In the genomic region with DNA sequence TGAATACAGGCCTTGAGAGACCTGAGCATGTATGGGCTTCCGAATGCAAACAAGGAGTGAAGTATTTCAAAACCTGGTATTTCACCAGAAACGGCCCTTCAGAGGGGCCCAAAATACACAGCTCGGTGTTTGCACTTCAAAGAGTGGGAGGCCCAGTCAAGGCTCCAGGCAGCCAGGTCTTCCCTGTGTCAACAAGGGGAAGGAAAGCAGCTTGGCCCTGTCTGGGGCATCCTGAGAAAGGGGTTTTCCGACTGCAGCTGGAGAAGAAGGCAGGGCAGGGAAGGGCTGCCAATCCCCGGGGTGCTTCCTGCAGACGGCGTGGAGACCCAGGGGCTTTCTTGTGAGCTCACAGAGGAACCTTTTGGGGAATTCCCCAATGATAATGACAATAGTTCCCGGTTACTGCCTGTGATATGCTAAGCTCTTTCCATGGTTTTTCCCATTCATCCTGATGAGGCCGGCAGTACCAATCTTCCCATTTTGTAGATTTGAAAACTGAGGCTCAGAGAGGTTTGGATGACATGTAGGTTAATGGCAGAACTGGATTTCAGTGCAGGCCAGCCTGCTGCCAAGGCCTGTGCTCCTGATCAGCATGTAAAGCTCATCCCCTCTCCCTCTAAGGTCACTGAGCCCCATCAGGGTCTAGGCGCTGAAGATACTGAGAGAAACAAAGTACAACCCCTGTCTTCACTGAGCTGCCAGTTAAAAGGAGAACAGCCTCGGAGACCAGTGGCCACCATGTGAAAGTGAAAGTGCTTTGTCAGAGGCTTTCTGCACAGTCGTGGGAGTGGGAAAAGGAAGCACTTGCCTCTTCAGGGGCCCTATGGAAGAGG, we compare ENCODE assay signal across 1 cellular context.
A peak's percentile ranks its signal among the peaks of the same experiment; 100 is the strongest.
TF ChIP-seq lines count a peak whose summit lies in the region.

No MANE protein-coding gene starts in this region.

TF ChIP-seq in HepG2, 621 proteins besides CTCF, POLR2A, EP300 and RAD21 (continued from another document and continues in another):
- TF ChIP-seq, protein P1, sequence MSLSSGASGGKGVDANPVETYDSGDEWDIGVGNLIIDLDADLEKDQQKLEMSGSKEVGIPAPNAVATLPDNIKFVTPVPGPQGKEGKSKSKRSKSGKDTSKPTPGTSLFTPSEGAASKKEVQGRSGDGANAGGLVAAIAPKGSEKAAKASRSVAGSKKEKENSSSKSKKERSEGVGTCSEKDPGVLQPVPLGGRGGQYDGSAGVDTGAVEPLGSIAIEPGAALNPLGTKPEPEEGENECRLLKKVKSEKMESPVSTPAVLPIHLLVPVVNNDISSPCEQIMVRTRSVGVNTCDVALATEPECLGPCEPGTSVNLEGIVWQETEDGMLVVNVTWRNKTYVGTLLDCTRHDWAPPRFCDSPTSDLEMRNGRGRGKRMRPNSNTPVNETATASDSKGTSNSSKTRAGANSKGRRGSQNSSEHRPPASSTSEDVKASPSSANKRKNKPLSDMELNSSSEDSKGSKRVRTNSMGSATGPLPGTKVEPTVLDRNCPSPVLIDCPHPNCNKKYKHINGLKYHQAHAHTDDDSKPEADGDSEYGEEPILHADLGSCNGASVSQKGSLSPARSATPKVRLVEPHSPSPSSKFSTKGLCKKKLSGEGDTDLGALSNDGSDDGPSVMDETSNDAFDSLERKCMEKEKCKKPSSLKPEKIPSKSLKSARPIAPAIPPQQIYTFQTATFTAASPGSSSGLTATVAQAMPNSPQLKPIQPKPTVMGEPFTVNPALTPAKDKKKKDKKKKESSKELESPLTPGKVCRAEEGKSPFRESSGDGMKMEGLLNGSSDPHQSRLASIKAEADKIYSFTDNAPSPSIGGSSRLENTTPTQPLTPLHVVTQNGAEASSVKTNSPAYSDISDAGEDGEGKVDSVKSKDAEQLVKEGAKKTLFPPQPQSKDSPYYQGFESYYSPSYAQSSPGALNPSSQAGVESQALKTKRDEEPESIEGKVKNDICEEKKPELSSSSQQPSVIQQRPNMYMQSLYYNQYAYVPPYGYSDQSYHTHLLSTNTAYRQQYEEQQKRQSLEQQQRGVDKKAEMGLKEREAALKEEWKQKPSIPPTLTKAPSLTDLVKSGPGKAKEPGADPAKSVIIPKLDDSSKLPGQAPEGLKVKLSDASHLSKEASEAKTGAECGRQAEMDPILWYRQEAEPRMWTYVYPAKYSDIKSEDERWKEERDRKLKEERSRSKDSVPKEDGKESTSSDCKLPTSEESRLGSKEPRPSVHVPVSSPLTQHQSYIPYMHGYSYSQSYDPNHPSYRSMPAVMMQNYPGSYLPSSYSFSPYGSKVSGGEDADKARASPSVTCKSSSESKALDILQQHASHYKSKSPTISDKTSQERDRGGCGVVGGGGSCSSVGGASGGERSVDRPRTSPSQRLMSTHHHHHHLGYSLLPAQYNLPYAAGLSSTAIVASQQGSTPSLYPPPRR (CRISPR knock-in tag; IDR thresholded peaks at IDR 0.05; ENCODE audit: borderline replicate concordance), result peak; percentile 100
- TF ChIP-seq, protein P2, sequence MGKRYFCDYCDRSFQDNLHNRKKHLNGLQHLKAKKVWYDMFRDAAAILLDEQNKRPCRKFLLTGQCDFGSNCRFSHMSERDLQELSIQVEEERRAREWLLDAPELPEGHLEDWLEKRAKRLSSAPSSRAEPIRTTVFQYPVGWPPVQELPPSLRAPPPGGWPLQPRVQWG (CRISPR knock-in tag; IDR thresholded peaks at IDR 0.05; ENCODE audit: borderline replicate concordance, low read depth), result no peak
- TF ChIP-seq TP53 (CRISPR knock-in tag; conservative IDR thresholded peaks at IDR 0.05), result no peak
- TF ChIP-seq BHLHE40 (IDR thresholded peaks at IDR 0.05; ENCODE audit: low read length), result peak; percentile 59
- TF ChIP-seq MBNL3 (CRISPR knock-in tag; conservative IDR thresholded peaks at IDR 0.05), result no peak
- TF ChIP-seq SP140L (CRISPR knock-in tag; IDR thresholded peaks at IDR 0.05; ENCODE audit: borderline replicate concordance), result peak; percentile 80; the same call in 1 of the 2 replicates
- TF ChIP-seq, protein P3, sequence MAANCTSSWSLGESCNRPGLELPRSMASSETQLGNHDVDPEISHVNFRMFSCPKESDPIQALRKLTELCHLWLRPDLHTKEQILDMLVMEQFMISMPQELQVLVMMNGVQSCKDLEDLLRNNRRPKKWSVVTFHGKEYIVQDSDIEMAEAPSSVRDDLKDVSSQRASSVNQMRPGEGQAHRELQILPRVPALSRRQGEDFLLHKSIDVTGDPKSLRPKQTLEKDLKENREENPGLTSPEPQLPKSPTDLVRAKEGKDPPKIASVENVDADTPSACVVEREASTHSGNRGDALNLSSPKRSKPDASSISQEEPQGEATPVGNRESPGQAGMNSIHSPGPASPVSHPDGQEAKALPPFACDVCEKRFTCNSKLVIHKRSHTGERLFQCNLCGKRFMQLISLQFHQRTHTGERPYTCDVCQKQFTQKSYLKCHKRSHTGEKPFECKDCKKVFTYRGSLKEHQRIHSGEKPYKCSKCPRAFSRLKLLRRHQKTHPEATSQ (CRISPR knock-in tag; IDR thresholded peaks at IDR 0.05; ENCODE audit: borderline replicate concordance), result peak; percentile 89; the same call in 1 of the 2 replicates
- TF ChIP-seq, protein P4, sequence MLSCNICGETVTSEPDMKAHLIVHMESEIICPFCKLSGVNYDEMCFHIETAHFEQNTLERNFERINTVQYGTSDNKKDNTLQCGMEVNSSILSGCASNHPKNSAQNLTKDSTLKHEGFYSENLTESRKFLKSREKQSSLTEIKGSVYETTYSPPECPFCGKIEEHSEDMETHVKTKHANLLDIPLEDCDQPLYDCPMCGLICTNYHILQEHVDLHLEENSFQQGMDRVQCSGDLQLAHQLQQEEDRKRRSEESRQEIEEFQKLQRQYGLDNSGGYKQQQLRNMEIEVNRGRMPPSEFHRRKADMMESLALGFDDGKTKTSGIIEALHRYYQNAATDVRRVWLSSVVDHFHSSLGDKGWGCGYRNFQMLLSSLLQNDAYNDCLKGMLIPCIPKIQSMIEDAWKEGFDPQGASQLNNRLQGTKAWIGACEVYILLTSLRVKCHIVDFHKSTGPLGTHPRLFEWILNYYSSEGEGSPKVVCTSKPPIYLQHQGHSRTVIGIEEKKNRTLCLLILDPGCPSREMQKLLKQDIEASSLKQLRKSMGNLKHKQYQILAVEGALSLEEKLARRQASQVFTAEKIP (CRISPR knock-in tag; IDR thresholded peaks at IDR 0.05; ENCODE audit: borderline replicate concordance), result no peak
- TF ChIP-seq RXRB (CRISPR knock-in tag; IDR thresholded peaks at IDR 0.05; ENCODE audit: borderline replicate concordance), result peak; percentile 95
- TF ChIP-seq, protein P5, sequence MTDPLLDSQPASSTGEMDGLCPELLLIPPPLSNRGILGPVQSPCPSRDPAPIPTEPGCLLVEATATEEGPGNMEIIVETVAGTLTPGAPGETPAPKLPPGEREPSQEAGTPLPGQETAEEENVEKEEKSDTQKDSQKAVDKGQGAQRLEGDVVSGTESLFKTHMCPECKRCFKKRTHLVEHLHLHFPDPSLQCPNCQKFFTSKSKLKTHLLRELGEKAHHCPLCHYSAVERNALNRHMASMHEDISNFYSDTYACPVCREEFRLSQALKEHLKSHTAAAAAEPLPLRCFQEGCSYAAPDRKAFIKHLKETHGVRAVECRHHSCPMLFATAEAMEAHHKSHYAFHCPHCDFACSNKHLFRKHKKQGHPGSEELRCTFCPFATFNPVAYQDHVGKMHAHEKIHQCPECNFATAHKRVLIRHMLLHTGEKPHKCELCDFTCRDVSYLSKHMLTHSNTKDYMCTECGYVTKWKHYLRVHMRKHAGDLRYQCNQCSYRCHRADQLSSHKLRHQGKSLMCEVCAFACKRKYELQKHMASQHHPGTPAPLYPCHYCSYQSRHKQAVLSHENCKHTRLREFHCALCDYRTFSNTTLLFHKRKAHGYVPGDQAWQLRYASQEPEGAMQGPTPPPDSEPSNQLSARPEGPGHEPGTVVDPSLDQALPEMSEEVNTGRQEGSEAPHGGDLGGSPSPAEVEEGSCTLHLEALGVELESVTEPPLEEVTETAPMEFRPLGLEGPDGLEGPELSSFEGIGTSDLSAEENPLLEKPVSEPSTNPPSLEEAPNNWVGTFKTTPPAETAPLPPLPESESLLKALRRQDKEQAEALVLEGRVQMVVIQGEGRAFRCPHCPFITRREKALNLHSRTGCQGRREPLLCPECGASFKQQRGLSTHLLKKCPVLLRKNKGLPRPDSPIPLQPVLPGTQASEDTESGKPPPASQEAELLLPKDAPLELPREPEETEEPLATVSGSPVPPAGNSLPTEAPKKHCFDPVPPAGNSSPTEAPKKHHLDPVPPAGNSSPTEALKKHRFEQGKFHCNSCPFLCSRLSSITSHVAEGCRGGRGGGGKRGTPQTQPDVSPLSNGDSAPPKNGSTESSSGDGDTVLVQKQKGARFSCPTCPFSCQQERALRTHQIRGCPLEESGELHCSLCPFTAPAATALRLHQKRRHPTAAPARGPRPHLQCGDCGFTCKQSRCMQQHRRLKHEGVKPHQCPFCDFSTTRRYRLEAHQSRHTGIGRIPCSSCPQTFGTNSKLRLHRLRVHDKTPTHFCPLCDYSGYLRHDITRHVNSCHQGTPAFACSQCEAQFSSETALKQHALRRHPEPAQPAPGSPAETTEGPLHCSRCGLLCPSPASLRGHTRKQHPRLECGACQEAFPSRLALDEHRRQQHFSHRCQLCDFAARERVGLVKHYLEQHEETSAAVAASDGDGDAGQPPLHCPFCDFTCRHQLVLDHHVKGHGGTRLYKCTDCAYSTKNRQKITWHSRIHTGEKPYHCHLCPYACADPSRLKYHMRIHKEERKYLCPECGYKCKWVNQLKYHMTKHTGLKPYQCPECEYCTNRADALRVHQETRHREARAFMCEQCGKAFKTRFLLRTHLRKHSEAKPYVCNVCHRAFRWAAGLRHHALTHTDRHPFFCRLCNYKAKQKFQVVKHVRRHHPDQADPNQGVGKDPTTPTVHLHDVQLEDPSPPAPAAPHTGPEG (CRISPR knock-in tag; IDR thresholded peaks at IDR 0.05), result 0 out of 2 replicates have a peak, but pooled peaks have one; percentile 48
- no peak for TF ChIP-seq EZH2 (conservative IDR thresholded peaks at IDR 0.05; ENCODE audit: low read depth, low read length)
- no peak for TF ChIP-seq ZNF496 (CRISPR knock-in tag; IDR thresholded peaks at IDR 0.05; ENCODE audit: insufficient replicate concordance)
- TF ChIP-seq IKZF1 (IDR thresholded peaks at IDR 0.05), result no peak
- TF ChIP-seq NFE2L2 (IDR thresholded peaks at IDR 0.05; ENCODE audit: low read length), result no peak
- peak; percentile 86; the same call in 1 of the 2 replicates for TF ChIP-seq ZNF788 (CRISPR knock-in tag; IDR thresholded peaks at IDR 0.05; ENCODE audit: borderline replicate concordance)
- TF ChIP-seq PPARG (CRISPR knock-in tag; conservative IDR thresholded peaks at IDR 0.05), result peak; percentile 85
- peak; percentile 55; the same call in 1 of the 2 replicates for TF ChIP-seq DNMT3B (CRISPR knock-in tag; conservative IDR thresholded peaks at IDR 0.05)
- TF ChIP-seq, protein P6, sequence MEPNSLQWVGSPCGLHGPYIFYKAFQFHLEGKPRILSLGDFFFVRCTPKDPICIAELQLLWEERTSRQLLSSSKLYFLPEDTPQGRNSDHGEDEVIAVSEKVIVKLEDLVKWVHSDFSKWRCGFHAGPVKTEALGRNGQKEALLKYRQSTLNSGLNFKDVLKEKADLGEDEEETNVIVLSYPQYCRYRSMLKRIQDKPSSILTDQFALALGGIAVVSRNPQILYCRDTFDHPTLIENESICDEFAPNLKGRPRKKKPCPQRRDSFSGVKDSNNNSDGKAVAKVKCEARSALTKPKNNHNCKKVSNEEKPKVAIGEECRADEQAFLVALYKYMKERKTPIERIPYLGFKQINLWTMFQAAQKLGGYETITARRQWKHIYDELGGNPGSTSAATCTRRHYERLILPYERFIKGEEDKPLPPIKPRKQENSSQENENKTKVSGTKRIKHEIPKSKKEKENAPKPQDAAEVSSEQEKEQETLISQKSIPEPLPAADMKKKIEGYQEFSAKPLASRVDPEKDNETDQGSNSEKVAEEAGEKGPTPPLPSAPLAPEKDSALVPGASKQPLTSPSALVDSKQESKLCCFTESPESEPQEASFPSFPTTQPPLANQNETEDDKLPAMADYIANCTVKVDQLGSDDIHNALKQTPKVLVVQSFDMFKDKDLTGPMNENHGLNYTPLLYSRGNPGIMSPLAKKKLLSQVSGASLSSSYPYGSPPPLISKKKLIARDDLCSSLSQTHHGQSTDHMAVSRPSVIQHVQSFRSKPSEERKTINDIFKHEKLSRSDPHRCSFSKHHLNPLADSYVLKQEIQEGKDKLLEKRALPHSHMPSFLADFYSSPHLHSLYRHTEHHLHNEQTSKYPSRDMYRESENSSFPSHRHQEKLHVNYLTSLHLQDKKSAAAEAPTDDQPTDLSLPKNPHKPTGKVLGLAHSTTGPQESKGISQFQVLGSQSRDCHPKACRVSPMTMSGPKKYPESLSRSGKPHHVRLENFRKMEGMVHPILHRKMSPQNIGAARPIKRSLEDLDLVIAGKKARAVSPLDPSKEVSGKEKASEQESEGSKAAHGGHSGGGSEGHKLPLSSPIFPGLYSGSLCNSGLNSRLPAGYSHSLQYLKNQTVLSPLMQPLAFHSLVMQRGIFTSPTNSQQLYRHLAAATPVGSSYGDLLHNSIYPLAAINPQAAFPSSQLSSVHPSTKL (CRISPR knock-in tag; IDR thresholded peaks at IDR 0.05), result peak; percentile 98
- TF ChIP-seq ZNF34 (CRISPR knock-in tag; IDR thresholded peaks at IDR 0.05; ENCODE audit: borderline replicate concordance), result peak; percentile 78; the same call in 1 of the 2 replicates
- no peak; the same call in 1 of the 2 replicates for TF ChIP-seq GTF3A (CRISPR knock-in tag; conservative IDR thresholded peaks at IDR 0.05)
- no peak for TF ChIP-seq ELF4 (CRISPR knock-in tag; IDR thresholded peaks at IDR 0.05; ENCODE audit: borderline replicate concordance)
- peak; percentile 92 for TF ChIP-seq GATA4 (IDR thresholded peaks at IDR 0.05; ENCODE audit: borderline replicate concordance, low read depth)
- peak; percentile 96 for TF ChIP-seq ZSCAN29 (CRISPR knock-in tag; conservative IDR thresholded peaks at IDR 0.05)
- TF ChIP-seq KDM3A (CRISPR knock-in tag; IDR thresholded peaks at IDR 0.05; ENCODE audit: low read depth), result peak; percentile 90; the same call in 1 of the 2 replicates
- TF ChIP-seq, protein P7, sequence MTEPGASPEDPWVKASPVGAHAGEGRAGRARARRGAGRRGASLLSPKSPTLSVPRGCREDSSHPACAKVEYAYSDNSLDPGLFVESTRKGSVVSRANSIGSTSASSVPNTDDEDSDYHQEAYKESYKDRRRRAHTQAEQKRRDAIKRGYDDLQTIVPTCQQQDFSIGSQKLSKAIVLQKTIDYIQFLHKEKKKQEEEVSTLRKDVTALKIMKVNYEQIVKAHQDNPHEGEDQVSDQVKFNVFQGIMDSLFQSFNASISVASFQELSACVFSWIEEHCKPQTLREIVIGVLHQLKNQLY (CRISPR knock-in tag; IDR thresholded peaks at IDR 0.05), result peak; percentile 81; the same call in 1 of the 2 replicates
- no peak for TF ChIP-seq SSRP1 (CRISPR knock-in tag; IDR thresholded peaks at IDR 0.05)
- peak; percentile 92 for TF ChIP-seq U2AF1 (optimal IDR thresholded peaks at IDR 0.05; ENCODE audit: low read depth, low read length)
- no peak for TF ChIP-seq RFX1 (IDR thresholded peaks at IDR 0.05)
- TF ChIP-seq ZNF563 (CRISPR knock-in tag; IDR thresholded peaks at IDR 0.05), result no peak
- peak; percentile 72; the same call in 1 of the 2 replicates for TF ChIP-seq SP4 (CRISPR knock-in tag; IDR thresholded peaks at IDR 0.05)
- peak; percentile 73; the same call in 1 of the 2 replicates for TF ChIP-seq KDM2A (CRISPR knock-in tag; IDR thresholded peaks at IDR 0.05; ENCODE audit: borderline replicate concordance, low read depth)
- no peak for TF ChIP-seq PHB2 (IDR thresholded peaks at IDR 0.05; ENCODE audit: partially characterized antibody)
